Comparison of ENCODE assay signal across 19 cellular contexts in the genomic region with DNA sequence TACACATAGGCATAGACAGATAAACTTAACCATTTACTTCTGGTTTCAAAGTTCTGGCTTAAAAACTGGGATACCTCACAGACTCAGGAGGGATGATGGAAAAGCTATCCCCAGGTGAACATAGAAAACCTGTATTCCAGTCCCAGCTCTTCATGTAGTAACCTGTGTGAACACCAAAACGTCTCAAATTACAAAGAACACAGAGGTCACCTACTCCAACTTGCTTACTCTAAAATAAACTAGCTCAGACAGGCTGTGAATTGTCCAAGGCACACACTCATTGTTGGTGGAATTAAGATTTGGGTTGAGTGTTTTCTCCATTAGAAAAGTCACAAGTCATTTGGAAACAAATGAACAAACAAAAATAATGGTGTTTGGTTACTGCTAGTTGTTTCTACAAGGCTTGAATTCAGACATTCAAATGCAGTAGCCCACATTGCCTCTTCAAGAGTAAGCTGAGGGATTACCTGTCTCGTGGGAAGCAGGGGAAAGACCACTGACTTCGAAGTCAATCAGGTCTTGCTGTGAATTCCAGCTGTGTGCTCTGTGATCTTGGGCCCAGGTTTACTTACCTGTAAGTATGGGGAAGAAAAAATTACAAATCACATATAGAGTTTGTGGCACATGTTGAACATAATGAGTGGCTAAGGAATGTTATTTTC. TPM values are rescaled to one million over a fixed set of nuclear protein-coding genes. Genes with fewer than 3 reads are reported as not detected.
A peak's percentile ranks its signal among the peaks of the same experiment; 100 is the strongest.
DNase-seq lines count a peak whose midpoint lies in the region; ATAC-seq and TF ChIP-seq lines count a peak whose summit lies in the region.
"Had no signal": no experiment of that assay in that cellular context is flagged by ENCODE, and none has a peak within 500 bp of the region (broad histone marks: within the 10 kb centered on the region; RNA-seq: fewer than 3 reads in every experiment).

No MANE protein-coding gene starts in this region.

- peak overlapping the region; percentile 35 for H4K91ac ChIP-seq in trophoblast cell (ENCODE audit: low read depth, low read length)

- H3F3A ChIP-seq in GM23248 (ENCODE audit: insufficient read depth): no peaks in the 10 kb centered on the region

- H3K23ac ChIP-seq in trophoblast cell (ENCODE audit: low read length): no peak overlapping the region

- H2BK12ac ChIP-seq in trophoblast cell (ENCODE audit: low read length): peak overlapping the region; percentile 84

- POLR2A ChIA-PET in naive thymus-derived CD4-positive, alpha-beta T cell (lab: Charles Lee): no interaction called here

- H3K27me3 Mint-ChIP-seq in naive thymus-derived CD4-positive, alpha-beta T cell: peaks cover 0 to 3% (median 0%) of the 10 kb centered on the region in 5 donors

- 4 to 14% methylated on average over 3 of the region's 3 CpGs for WGBS in GM23248 (ENCODE audit: low coverage in 1 of 2, low lambda C conversion rate in 2 of 2, missing lambda C conversion rate in 2 of 2), 2 experiments
- no CpG with 5 or more reads among the region's 3 CpGs for WGBS in trophoblast cell (ENCODE audit: extremely low coverage, insufficient coverage, insufficient read length)
- 24 to 37% (median 28%) methylated on average over 3 of the region's 3 CpGs for WGBS in psoas muscle, 3 donors

- H3K4me1 Mint-ChIP-seq in naive thymus-derived CD4-positive, alpha-beta T cell: peaks cover 1 to 5% (median 2%) of the 10 kb centered on the region in 7 donors

- in situ Hi-C loops in GM23248 (cut with MboI): no loop called here

- intact Hi-C loops in psoas muscle (cut with DNase I): no loop called here
- intact Hi-C loops in naive thymus-derived CD4-positive, alpha-beta T cell (cut with micrococcal nuclease): no loop called here

- CTCF ChIA-PET in naive thymus-derived CD4-positive, alpha-beta T cell (lab: Charles Lee): no interaction called here

- no peak overlapping the region for H3K4me3 Mint-ChIP-seq in naive thymus-derived CD4-positive, alpha-beta T cell
- H3K4me3 Mint-ChIP-seq: activated CD4-positive, alpha-beta T cell treated with anti-CD3 and anti-CD28 coated beads, Interleukin-2, amount 10 ng/mL, durations not matched to agents 24 days and 14 days had no signal

- peak overlapping the region; percentile 31 for H2BK120ac ChIP-seq in trophoblast cell (ENCODE audit: insufficient read depth, low read length, poor library complexity)

- H3K4me2 ChIP-seq in GM23248 (ENCODE audit: unreplicated experiment) (no peak overlapping the region), trophoblast cell (ENCODE audit: low read length) (no peak overlapping the region)

- ATAC-seq in RWPE2 (ENCODE audit: low read depth): peak; percentile 97
- no peak for ATAC-seq in psoas muscle
- ATAC-seq in naive thymus-derived CD4-positive, alpha-beta T cell: no peak
- ATAC-seq: K562, Panc1, sciatic nerve had no signal

- no peaks in the 10 kb centered on the region for H4K20me1 ChIP-seq in GM23248 (ENCODE audit: insufficient read depth)

- no peak overlapping the region for H3K27ac Mint-ChIP-seq in naive thymus-derived CD4-positive, alpha-beta T cell
- H3K27ac Mint-ChIP-seq: activated CD4-positive, alpha-beta T cell treated with anti-CD3 and anti-CD28 coated beads, Interleukin-2, amount 10 ng/mL, durations not matched to agents 24 days and 14 days had no signal

- peaks cover 10% of the 10 kb centered on the region for H3K79me1 ChIP-seq in trophoblast cell (ENCODE audit: low read length)

- no peaks in the 10 kb centered on the region for H3K9me2 ChIP-seq in GM23248 (ENCODE audit: insufficient read depth)

- H3K36me3 Mint-ChIP-seq in naive thymus-derived CD4-positive, alpha-beta T cell: peaks cover 0 to 4% (median 0%) of the 10 kb centered on the region in 5 donors

- no peak overlapping the region for H3K4ac ChIP-seq in trophoblast cell (ENCODE audit: low read depth, low read length)

- DNase-seq in GM23248: no peak
- DNase-seq in NCI-H146 treated with DMSO at 0.1 percent for 48 hours (lab: John Stamatoyannopoulos, UW; ENCODE audit: unreplicated experiment): peak; percentile 40
- no peak for DNase-seq in RWPE2 (ENCODE audit: low spot score)
- no peak for DNase-seq in trophoblast cell
- no peak for DNase-seq in psoas muscle
- no peak for DNase-seq in naive thymus-derived CD4-positive, alpha-beta T cell
- no peak for DNase-seq in NK-92 treated with Interleukin-12 subunit alpha and Interleukin-12 subunit beta, amount 100 ng/mL, for 24 hours (lab: John Stamatoyannopoulos, UW)
- DNase-seq: activated CD4-positive, alpha-beta T cell treated with anti-CD3 and anti-CD28 coated beads, Interleukin-2, amount 10 ng/mL, durations not matched to agents 24 days and 14 days; adrenal gland; hypothalamus; left ventricle myocardium inferior; NCI-H2081; stimulated activated CD4-positive, alpha-beta T cell treated with anti-CD3 and anti-CD28 coated beads, Interleukin-4, amount 100 ng/mL, for 24 hours; T-helper 2 cell; uterus had no signal

- no peak overlapping the region for H2AK5ac ChIP-seq in trophoblast cell (ENCODE audit: low read length)

- H3K27me3 ChIP-seq in GM23248 (replicated peaks; ENCODE audit: insufficient read depth): no peaks in the 10 kb centered on the region
- no peaks in the 10 kb centered on the region for H3K27me3 ChIP-seq in RWPE2 (ENCODE audit: insufficient read depth, poor library complexity, severe bottlenecking)
- H3K27me3 ChIP-seq in trophoblast cell (ENCODE audit: insufficient read depth, low read length): no peaks in the 10 kb centered on the region
- H3K27me3 ChIP-seq in psoas muscle (ENCODE audit: insufficient read depth in 3 of 3, low read length in 2 of 3): peaks cover 0 to 3% (median 0%) of the 10 kb centered on the region in 3 donors
- no peaks in the 10 kb centered on the region for H3K27me3 ChIP-seq in naive thymus-derived CD4-positive, alpha-beta T cell (ENCODE audit: control insufficient read depth in 2 of 2, insufficient read depth in 2 of 2, low read length in 2 of 2)
- H3K27me3 ChIP-seq: adrenal gland, uterus had no signal

- H3K14ac ChIP-seq in trophoblast cell (ENCODE audit: low read length): peak overlapping the region; percentile 87

- H3K36me3 ChIP-seq in GM23248 (ENCODE audit: low read depth) (no peaks in the 10 kb centered on the region), RWPE2 (ENCODE audit: low read depth) (no peaks in the 10 kb centered on the region), trophoblast cell (ENCODE audit: control insufficient read depth in 1 of 2, insufficient read depth in 2 of 2, low read length in 2 of 2) (no peaks in the 10 kb centered on the region), psoas muscle (ENCODE audit: insufficient read depth in 1 of 2, low read depth in 1 of 2) (no peaks in the 10 kb centered on the region)
- H3K36me3 ChIP-seq in naive thymus-derived CD4-positive, alpha-beta T cell (ENCODE audit: control insufficient read depth in 2 of 3, insufficient read depth in 3 of 3, low read length in 3 of 3): no peaks in the 10 kb centered on the region
- H3K36me3 ChIP-seq: adrenal gland, left ventricle myocardium inferior, uterus had no signal

- H3K9ac ChIP-seq in GM23248 (no peak overlapping the region), trophoblast cell (ENCODE audit: low read length) (no peak overlapping the region)

- H3K18ac ChIP-seq in trophoblast cell (ENCODE audit: low read length): no peak overlapping the region

- H2AFZ ChIP-seq in GM23248 (peak overlapping the region; percentile 24; the same call in 1 of the 2 replicates), trophoblast cell (ENCODE audit: insufficient read depth, low read length, poor library complexity) (no peak overlapping the region)

- TF ChIP-seq CTCF in RWPE2 (IDR thresholded peaks at IDR 0.05; ENCODE audit: poor library complexity, severe bottlenecking): no peak
- TF ChIP-seq CTCF in psoas muscle (IDR thresholded peaks at IDR 0.05): no peak

- peak overlapping the region; percentile 60 for H4K8ac ChIP-seq in trophoblast cell (ENCODE audit: low read depth, low read length)

- H3K4me1 ChIP-seq in GM23248 (ENCODE audit: insufficient read depth) (no peaks in the 10 kb centered on the region), RWPE2 (ENCODE audit: insufficient read depth, poor library complexity, severe bottlenecking) (peaks cover 22% of the 10 kb centered on the region), trophoblast cell (ENCODE audit: control insufficient read depth in 1 of 2, insufficient read depth in 2 of 2, low read length in 2 of 2) (peaks cover 7 to 11% of the 10 kb centered on the region in 2 experiments), psoas muscle (no peaks in the 10 kb centered on the region)
- peaks cover 0 to 2% of the 10 kb centered on the region in 2 donors for H3K4me1 ChIP-seq in naive thymus-derived CD4-positive, alpha-beta T cell (ENCODE audit: control insufficient read depth in 2 of 2, insufficient read depth in 2 of 2, low read length in 2 of 2)
- H3K4me1 ChIP-seq: adrenal gland, left ventricle myocardium inferior, uterus had no signal

- H3K4me3 ChIP-seq in GM23248 (no peak overlapping the region), RWPE2 (ENCODE audit: severe bottlenecking) (no peak overlapping the region), trophoblast cell (ENCODE audit: low read depth, low read length) (no peak overlapping the region), psoas muscle (no peak overlapping the region)
- H3K4me3 ChIP-seq in naive thymus-derived CD4-positive, alpha-beta T cell (ENCODE audit: low read length): no peak overlapping the region
- H3K4me3 ChIP-seq: adrenal gland, K562, left ventricle myocardium inferior, uterus had no signal

- H3K9me3 ChIP-seq in GM23248 (ENCODE audit: low read depth): no peaks in the 10 kb centered on the region
- H3K9me3 ChIP-seq in RWPE2 (ENCODE audit: severe bottlenecking): no peaks in the 10 kb centered on the region
- H3K9me3 ChIP-seq in trophoblast cell (ENCODE audit: insufficient read depth, low read depth, low read length): no peaks in the 10 kb centered on the region
- no peaks in the 10 kb centered on the region for H3K9me3 ChIP-seq in psoas muscle
- H3K9me3 ChIP-seq in naive thymus-derived CD4-positive, alpha-beta T cell (ENCODE audit: control insufficient read depth in 2 of 3, low read length in 3 of 3): no peaks in the 10 kb centered on the region
- H3K9me3 ChIP-seq: adrenal gland, left ventricle myocardium inferior, uterus had no signal

- H3K9me3 Mint-ChIP-seq in naive thymus-derived CD4-positive, alpha-beta T cell: peaks cover 0 to 1% (median 0%) of the 10 kb centered on the region in 11 donors
- H3K9me3 Mint-ChIP-seq: activated CD4-positive, alpha-beta T cell treated with anti-CD3 and anti-CD28 coated beads, Interleukin-2, amount 10 ng/mL, durations not matched to agents 24 days and 14 days had no signal

- peak overlapping the region; percentile 54 for H4K12ac ChIP-seq in trophoblast cell (ENCODE audit: low read depth, low read length)

- H3K27ac ChIP-seq in GM23248: no peak overlapping the region
- H3K27ac ChIP-seq in RWPE2 (ENCODE audit: poor library complexity, severe bottlenecking): peak overlapping the region; percentile 55
- H3K27ac ChIP-seq in trophoblast cell (ENCODE audit: low read depth, low read length): peak overlapping the region; percentile 81
- H3K27ac ChIP-seq in psoas muscle: no peak overlapping the region
- no peak overlapping the region for H3K27ac ChIP-seq in naive thymus-derived CD4-positive, alpha-beta T cell (ENCODE audit: low read depth, low read length)
- H3K27ac ChIP-seq: adrenal gland, C4-2B, left ventricle myocardium inferior, uterus had no signal

- no peak overlapping the region for H2BK5ac ChIP-seq in trophoblast cell (ENCODE audit: low read depth, low read length, poor library complexity)

- H3K79me2 ChIP-seq in GM23248 (ENCODE audit: insufficient read depth) (no peaks in the 10 kb centered on the region), trophoblast cell (ENCODE audit: control insufficient read depth, insufficient read depth, low read length, poor library complexity) (peaks cover 2% of the 10 kb centered on the region)

RNA-seq across cellular contexts. Expression of a gene that starts 48.2 kb away (rescaled TPM):
- 1.8 and 5.6 TPM in 2 replicates for total RNA-seq in GM23248 (2014; rRNA removed; shearing (Covaris generic))
- polyA plus RNA-seq in GM23248 (2016; fragmentation: Nextera tagmentation; extraction: Ambion mirVana) (2.4 and 3.6 TPM in 2 replicates), psoas muscle (under 1 TPM; 0.39 to 0.46 (median 0.44) TPM)
- 43.6 and 44.5 TPM in 2 replicates for polyA plus RNA-seq in trophoblast cell (2013)
- total RNA-seq in psoas muscle: 1 to 10 TPM in 1 of 4 donors, under 1 TPM in 3; 0.42 to 1.1 (median 0.73) TPM
- 1 to 10 TPM; 1.2 to 3.6 (median 3.4) TPM for total RNA-seq in naive thymus-derived CD4-positive, alpha-beta T cell
- 1 to 10 TPM; 1.2 to 2.0 TPM for polyA plus RNA-seq in naive thymus-derived CD4-positive, alpha-beta T cell
- total RNA-seq: K562 had no signal
- polyA plus RNA-seq: K562 had no signal

Comparison
In these comparisons a context has a peak if more than half of its experiments do, and no peak if none do; other contexts are left out.
1. H3K27ac ChIP-seq: peak in RWPE2 (single experiment) and trophoblast cell (single experiment); none in GM23248 (single experiment), psoas muscle (single experiment) and naive thymus-derived CD4-positive, alpha-beta T cell (single experiment).